ENCODE assay signal across 2 cellular contexts in the genomic region with DNA sequence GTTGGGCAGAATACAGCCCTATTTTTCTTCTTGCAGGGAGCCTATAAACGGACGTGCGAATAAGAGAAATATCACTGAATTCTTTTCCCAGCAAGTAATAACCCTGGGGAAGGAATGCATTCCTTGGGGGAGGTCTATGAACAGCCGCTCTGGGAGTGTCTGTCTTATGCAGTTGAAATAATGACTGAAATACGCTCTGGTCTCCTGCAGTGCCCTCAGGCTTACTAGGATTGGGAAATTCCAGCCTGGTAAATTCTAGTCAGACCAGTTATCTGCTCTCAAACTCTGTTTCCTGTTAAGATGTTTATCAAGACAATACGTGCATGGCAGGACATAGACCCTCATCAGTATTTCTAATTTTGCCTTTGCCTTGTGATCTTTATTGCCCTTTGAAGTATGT.
TF ChIP-seq lines count a peak whose summit lies in the region.

No MANE protein-coding gene starts in this region.

TF ChIP-seq in HEK293, 187 proteins besides CTCF, POLR2A, EP300 and RAD21 (continued from another document):
- TF ChIP-seq, protein P1, sequence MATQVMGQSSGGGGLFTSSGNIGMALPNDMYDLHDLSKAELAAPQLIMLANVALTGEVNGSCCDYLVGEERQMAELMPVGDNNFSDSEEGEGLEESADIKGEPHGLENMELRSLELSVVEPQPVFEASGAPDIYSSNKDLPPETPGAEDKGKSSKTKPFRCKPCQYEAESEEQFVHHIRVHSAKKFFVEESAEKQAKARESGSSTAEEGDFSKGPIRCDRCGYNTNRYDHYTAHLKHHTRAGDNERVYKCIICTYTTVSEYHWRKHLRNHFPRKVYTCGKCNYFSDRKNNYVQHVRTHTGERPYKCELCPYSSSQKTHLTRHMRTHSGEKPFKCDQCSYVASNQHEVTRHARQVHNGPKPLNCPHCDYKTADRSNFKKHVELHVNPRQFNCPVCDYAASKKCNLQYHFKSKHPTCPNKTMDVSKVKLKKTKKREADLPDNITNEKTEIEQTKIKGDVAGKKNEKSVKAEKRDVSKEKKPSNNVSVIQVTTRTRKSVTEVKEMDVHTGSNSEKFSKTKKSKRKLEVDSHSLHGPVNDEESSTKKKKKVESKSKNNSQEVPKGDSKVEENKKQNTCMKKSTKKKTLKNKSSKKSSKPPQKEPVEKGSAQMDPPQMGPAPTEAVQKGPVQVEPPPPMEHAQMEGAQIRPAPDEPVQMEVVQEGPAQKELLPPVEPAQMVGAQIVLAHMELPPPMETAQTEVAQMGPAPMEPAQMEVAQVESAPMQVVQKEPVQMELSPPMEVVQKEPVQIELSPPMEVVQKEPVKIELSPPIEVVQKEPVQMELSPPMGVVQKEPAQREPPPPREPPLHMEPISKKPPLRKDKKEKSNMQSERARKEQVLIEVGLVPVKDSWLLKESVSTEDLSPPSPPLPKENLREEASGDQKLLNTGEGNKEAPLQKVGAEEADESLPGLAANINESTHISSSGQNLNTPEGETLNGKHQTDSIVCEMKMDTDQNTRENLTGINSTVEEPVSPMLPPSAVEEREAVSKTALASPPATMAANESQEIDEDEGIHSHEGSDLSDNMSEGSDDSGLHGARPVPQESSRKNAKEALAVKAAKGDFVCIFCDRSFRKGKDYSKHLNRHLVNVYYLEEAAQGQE (tag by site-specific recombination; IDR thresholded peaks at IDR 0.05), result no peak
- TF ChIP-seq ZNF433 (tag by site-specific recombination; IDR thresholded peaks at IDR 0.05; ENCODE audit: low read depth) (no peak), ZNF324 (tag by site-specific recombination; IDR thresholded peaks at IDR 0.05) (no peak), SETDB1 (IDR thresholded peaks at IDR 0.05; ENCODE audit: insufficient read length, low read length) (peak; percentile 82)

TF ChIP-seq in WTC11, 78 proteins besides CTCF, POLR2A, EP300 and RAD21 (continued from another document):
- TF ChIP-seq, protein P2, sequence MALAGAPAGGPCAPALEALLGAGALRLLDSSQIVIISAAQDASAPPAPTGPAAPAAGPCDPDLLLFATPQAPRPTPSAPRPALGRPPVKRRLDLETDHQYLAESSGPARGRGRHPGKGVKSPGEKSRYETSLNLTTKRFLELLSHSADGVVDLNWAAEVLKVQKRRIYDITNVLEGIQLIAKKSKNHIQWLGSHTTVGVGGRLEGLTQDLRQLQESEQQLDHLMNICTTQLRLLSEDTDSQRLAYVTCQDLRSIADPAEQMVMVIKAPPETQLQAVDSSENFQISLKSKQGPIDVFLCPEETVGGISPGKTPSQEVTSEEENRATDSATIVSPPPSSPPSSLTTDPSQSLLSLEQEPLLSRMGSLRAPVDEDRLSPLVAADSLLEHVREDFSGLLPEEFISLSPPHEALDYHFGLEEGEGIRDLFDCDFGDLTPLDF (CRISPR knock-in tag; IDR thresholded peaks at IDR 0.05), result no peak
- TF ChIP-seq, protein P3, sequence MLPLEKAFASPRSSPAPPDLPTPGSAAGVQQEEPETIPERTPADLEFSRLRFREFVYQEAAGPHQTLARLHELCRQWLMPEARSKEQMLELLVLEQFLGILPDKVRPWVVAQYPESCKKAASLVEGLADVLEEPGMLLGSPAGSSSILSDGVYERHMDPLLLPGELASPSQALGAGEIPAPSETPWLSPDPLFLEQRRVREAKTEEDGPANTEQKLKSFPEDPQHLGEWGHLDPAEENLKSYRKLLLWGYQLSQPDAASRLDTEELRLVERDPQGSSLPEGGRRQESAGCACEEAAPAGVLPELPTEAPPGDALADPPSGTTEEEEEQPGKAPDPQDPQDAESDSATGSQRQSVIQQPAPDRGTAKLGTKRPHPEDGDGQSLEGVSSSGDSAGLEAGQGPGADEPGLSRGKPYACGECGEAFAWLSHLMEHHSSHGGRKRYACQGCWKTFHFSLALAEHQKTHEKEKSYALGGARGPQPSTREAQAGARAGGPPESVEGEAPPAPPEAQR (CRISPR knock-in tag; IDR thresholded peaks at IDR 0.05), result no peak
- TF ChIP-seq NR1H2 (CRISPR knock-in tag; IDR thresholded peaks at IDR 0.05), result no peak
- no peak for TF ChIP-seq NR2C2 (CRISPR knock-in tag; IDR thresholded peaks at IDR 0.05)
- TF ChIP-seq, protein P4, sequence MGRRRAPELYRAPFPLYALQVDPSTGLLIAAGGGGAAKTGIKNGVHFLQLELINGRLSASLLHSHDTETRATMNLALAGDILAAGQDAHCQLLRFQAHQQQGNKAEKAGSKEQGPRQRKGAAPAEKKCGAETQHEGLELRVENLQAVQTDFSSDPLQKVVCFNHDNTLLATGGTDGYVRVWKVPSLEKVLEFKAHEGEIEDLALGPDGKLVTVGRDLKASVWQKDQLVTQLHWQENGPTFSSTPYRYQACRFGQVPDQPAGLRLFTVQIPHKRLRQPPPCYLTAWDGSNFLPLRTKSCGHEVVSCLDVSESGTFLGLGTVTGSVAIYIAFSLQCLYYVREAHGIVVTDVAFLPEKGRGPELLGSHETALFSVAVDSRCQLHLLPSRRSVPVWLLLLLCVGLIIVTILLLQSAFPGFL (CRISPR knock-in tag; IDR thresholded peaks at IDR 0.05; ENCODE audit: borderline replicate concordance), result no peak
- TF ChIP-seq, protein P5, sequence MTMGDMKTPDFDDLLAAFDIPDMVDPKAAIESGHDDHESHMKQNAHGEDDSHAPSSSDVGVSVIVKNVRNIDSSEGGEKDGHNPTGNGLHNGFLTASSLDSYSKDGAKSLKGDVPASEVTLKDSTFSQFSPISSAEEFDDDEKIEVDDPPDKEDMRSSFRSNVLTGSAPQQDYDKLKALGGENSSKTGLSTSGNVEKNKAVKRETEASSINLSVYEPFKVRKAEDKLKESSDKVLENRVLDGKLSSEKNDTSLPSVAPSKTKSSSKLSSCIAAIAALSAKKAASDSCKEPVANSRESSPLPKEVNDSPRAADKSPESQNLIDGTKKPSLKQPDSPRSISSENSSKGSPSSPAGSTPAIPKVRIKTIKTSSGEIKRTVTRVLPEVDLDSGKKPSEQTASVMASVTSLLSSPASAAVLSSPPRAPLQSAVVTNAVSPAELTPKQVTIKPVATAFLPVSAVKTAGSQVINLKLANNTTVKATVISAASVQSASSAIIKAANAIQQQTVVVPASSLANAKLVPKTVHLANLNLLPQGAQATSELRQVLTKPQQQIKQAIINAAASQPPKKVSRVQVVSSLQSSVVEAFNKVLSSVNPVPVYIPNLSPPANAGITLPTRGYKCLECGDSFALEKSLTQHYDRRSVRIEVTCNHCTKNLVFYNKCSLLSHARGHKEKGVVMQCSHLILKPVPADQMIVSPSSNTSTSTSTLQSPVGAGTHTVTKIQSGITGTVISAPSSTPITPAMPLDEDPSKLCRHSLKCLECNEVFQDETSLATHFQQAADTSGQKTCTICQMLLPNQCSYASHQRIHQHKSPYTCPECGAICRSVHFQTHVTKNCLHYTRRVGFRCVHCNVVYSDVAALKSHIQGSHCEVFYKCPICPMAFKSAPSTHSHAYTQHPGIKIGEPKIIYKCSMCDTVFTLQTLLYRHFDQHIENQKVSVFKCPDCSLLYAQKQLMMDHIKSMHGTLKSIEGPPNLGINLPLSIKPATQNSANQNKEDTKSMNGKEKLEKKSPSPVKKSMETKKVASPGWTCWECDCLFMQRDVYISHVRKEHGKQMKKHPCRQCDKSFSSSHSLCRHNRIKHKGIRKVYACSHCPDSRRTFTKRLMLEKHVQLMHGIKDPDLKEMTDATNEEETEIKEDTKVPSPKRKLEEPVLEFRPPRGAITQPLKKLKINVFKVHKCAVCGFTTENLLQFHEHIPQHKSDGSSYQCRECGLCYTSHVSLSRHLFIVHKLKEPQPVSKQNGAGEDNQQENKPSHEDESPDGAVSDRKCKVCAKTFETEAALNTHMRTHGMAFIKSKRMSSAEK (CRISPR knock-in tag; IDR thresholded peaks at IDR 0.05; ENCODE audit: borderline replicate concordance), result no peak
- no peak for TF ChIP-seq EMX1 (CRISPR knock-in tag; IDR thresholded peaks at IDR 0.05)
- TF ChIP-seq JUN (CRISPR knock-in tag; IDR thresholded peaks at IDR 0.05), result no peak
- TF ChIP-seq, protein P6, sequence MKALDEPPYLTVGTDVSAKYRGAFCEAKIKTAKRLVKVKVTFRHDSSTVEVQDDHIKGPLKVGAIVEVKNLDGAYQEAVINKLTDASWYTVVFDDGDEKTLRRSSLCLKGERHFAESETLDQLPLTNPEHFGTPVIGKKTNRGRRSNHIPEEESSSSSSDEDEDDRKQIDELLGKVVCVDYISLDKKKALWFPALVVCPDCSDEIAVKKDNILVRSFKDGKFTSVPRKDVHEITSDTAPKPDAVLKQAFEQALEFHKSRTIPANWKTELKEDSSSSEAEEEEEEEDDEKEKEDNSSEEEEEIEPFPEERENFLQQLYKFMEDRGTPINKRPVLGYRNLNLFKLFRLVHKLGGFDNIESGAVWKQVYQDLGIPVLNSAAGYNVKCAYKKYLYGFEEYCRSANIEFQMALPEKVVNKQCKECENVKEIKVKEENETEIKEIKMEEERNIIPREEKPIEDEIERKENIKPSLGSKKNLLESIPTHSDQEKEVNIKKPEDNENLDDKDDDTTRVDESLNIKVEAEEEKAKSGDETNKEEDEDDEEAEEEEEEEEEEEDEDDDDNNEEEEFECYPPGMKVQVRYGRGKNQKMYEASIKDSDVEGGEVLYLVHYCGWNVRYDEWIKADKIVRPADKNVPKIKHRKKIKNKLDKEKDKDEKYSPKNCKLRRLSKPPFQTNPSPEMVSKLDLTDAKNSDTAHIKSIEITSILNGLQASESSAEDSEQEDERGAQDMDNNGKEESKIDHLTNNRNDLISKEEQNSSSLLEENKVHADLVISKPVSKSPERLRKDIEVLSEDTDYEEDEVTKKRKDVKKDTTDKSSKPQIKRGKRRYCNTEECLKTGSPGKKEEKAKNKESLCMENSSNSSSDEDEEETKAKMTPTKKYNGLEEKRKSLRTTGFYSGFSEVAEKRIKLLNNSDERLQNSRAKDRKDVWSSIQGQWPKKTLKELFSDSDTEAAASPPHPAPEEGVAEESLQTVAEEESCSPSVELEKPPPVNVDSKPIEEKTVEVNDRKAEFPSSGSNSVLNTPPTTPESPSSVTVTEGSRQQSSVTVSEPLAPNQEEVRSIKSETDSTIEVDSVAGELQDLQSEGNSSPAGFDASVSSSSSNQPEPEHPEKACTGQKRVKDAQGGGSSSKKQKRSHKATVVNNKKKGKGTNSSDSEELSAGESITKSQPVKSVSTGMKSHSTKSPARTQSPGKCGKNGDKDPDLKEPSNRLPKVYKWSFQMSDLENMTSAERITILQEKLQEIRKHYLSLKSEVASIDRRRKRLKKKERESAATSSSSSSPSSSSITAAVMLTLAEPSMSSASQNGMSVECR (CRISPR knock-in tag; IDR thresholded peaks at IDR 0.05; ENCODE audit: borderline replicate concordance), result no peak
